Comparison of ENCODE assay signal across 8 cellular contexts in the genomic region with DNA sequence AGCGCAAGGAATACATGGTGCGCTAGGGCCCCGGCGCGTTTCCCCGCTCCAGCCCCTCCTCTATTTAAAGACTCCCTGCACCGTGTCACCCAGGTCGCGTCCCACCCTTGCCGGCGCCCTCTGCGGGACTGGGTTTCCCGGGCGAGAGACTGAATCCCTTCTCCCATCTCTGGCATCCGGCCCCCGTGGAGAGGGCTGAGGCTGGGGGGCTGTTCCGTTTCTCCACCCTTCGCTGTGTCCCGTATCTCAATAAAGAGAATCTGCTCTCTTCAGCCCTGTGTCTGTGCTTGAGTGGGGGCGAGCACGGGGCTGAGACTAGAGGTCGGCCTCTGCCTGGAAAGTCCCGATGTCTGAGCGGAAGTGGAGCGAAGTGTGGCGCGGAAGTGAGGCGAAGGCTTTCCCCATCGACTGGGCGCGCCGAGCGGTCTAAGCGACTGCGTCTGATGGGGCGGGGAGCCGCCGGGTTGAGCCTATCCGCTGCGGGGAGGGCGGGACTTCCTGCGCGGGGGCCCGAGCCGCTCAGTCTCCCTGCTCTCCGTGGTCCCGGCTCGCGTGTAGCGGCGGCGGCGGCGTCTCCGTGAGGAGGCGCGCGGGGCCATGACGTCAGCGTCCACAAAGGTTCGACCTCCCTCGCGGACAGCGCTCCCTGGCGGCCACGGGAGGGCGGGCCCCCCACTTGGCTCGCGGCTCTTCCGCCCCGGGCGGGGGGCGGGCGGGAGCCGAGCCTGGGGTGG. TPM values are rescaled to one million over a fixed set of nuclear protein-coding genes. Genes with fewer than 3 reads are reported as not detected.
DNase-seq lines count a peak whose midpoint lies in the region; ATAC-seq and TF ChIP-seq lines count a peak whose summit lies in the region.

No MANE protein-coding gene starts in this region.

- no peaks in the 10 kb centered on the region for H3K27me3 ChIP-seq in ectodermal cell (ENCODE audit: control insufficient read depth, insufficient read depth, low read length, poor library complexity, severe bottlenecking)

- peaks cover 52% of the 10 kb centered on the region for H3K4me1 Mint-ChIP-seq in activated CD8-positive, alpha-beta T cell treated with anti-CD3 and anti-CD28 coated beads for 36 hours (ENCODE audit: low read depth)

- H3K4me3 Mint-ChIP-seq in activated CD8-positive, alpha-beta T cell treated with anti-CD3 and anti-CD28 coated beads for 36 hours = peak overlapping the region; percentile 83

- H3K9me3 ChIP-seq in ectodermal cell (ENCODE audit: control insufficient read depth, low read length) = no peaks in the 10 kb centered on the region

- H3K36me3 ChIP-seq in ectodermal cell (ENCODE audit: control insufficient read depth, insufficient read depth, low read length) = no peaks in the 10 kb centered on the region

- CTCF ChIA-PET in activated CD8-positive, alpha-beta T cell treated with anti-CD3 and anti-CD28 coated beads for 36 hours (lab: Charles Lee) = interaction anchor here (1.1 to 2.9 kb wide), 7 partner anchors 9 to 101 kb away, joined by 3 to 13 read pairs (median 6); a partner anchor contains a TSS

- POLR2A ChIA-PET in activated CD8-positive, alpha-beta T cell treated with anti-CD3 and anti-CD28 coated beads for 36 hours (lab: Charles Lee) = interaction anchor here (0.7 to 2.5 kb wide), 6 partner anchors 8 to 180 kb away, joined by 3 to 11 read pairs (median 4); a partner anchor contains a TSS

- peaks cover 40% of the 10 kb centered on the region for H3K36me3 Mint-ChIP-seq in activated CD8-positive, alpha-beta T cell treated with anti-CD3 and anti-CD28 coated beads for 36 hours (ENCODE audit: low read depth)

- TF ChIP-seq CTCF in activated CD8-positive, alpha-beta T cell treated with anti-CD3 and anti-CD28 coated beads for 36 hours (IDR thresholded peaks at IDR 0.05) = peak; percentile 77

- H3K27ac Mint-ChIP-seq in activated CD8-positive, alpha-beta T cell treated with anti-CD3 and anti-CD28 coated beads for 36 hours = peak overlapping the region; percentile 98

- H3K9me3 Mint-ChIP-seq in activated CD8-positive, alpha-beta T cell treated with anti-CD3 and anti-CD28 coated beads for 36 hours = no peaks in the 10 kb centered on the region

- H3K27me3 Mint-ChIP-seq in activated CD8-positive, alpha-beta T cell treated with anti-CD3 and anti-CD28 coated beads for 36 hours = no peaks in the 10 kb centered on the region

- peak overlapping the region; percentile 77 for H3K4me3 ChIP-seq in ectodermal cell (ENCODE audit: insufficient read depth, low read depth, low read length)

- intact Hi-C loops in activated CD8-positive, alpha-beta T cell treated with anti-CD3 and anti-CD28 coated beads for 36 hours (cut with micrococcal nuclease) = no loop called here

- peaks cover 22% of the 10 kb centered on the region for H3K4me1 ChIP-seq in ectodermal cell (ENCODE audit: control insufficient read depth, insufficient read depth, low read length)

- DNase-seq in CMK (ENCODE audit: low read depth) (peak; percentile 75), NCI-H82 treated with DMSO at 0.1 percent for 48 hours (lab: John Stamatoyannopoulos, UW; ENCODE audit: unreplicated experiment) (peak; percentile 88), medulla oblongata (ENCODE audit: extremely low spot score) (peak; percentile 98)
- DNase-seq in activated CD8-positive, alpha-beta T cell treated with anti-CD3 and anti-CD28 coated beads for 36 hours = peak; percentile 98
- peak; percentile 93 to 97 (median 94) for DNase-seq in stimulated activated CD4-positive, alpha-beta T cell treated with anti-CD3 and anti-CD28 coated beads, TNF-alpha, amount 100 ng/mL, for 48 hours (ENCODE audit: low read depth in 3 of 3)

- 2% methylated on average over 75 of the region's 75 CpGs for WGBS in ectodermal cell, 2 experiments

- ATAC-seq in GM19452 (IDR thresholded peaks at IDR 0.05; ENCODE audit: unreplicated experiment) (peak; percentile 80), HG03575 (IDR thresholded peaks at IDR 0.05; ENCODE audit: extremely low read depth, insufficient number of reproducible peaks, low FRiP score, unreplicated experiment) (peak; percentile 30)
- peak; percentile 86 for ATAC-seq in activated CD8-positive, alpha-beta T cell treated with anti-CD3 and anti-CD28 coated beads for 36 hours

- H3K27ac ChIP-seq in ectodermal cell (ENCODE audit: insufficient read depth, low read depth, low read length, poor library complexity, severe bottlenecking) = peak overlapping the region; percentile 66

RNA-seq across cellular contexts. Expression of a gene that starts 2.0 kb away (rescaled TPM):
- total RNA-seq in activated CD8-positive, alpha-beta T cell treated with anti-CD3 and anti-CD28 coated beads for 36 hours = 100 to 1,000 TPM in 1 of 2 experiments, 10 to 100 TPM in 1; 98.4 to 107 TPM
- polyA plus RNA-seq in ectodermal cell (2013, experiment 1 of 4) = 188 TPM
- 200 TPM for polyA plus RNA-seq in ectodermal cell (2013, experiment 2 of 4)
- polyA plus RNA-seq in ectodermal cell (2013, experiment 3 of 4) = 152 TPM
- 170 TPM for polyA plus RNA-seq in ectodermal cell (2013, experiment 4 of 4)

RNA-seq across cellular contexts. Expression of a gene that starts 8.4 kb away (rescaled TPM):
- 1 to 10 TPM; 1.2 to 2.4 TPM for total RNA-seq in activated CD8-positive, alpha-beta T cell treated with anti-CD3 and anti-CD28 coated beads for 36 hours
- 6.3 TPM for polyA plus RNA-seq in ectodermal cell (2013, experiment 1 of 4)
- 2.7 TPM for polyA plus RNA-seq in ectodermal cell (2013, experiment 2 of 4)
- 2.5 TPM for polyA plus RNA-seq in ectodermal cell (2013, experiment 3 of 4)
- 2.6 TPM for polyA plus RNA-seq in ectodermal cell (2013, experiment 4 of 4)

RNA-seq across cellular contexts. Expression of a gene that starts 18.6 kb away (rescaled TPM):
- not detected for total RNA-seq in activated CD8-positive, alpha-beta T cell treated with anti-CD3 and anti-CD28 coated beads for 36 hours
- polyA plus RNA-seq in ectodermal cell (2013, experiment 1 of 4) = 0.46 TPM
- 0.62 TPM for polyA plus RNA-seq in ectodermal cell (2013, experiment 2 of 4)
- 0.69 TPM for polyA plus RNA-seq in ectodermal cell (2013, experiment 3 of 4)
- 0.24 TPM for polyA plus RNA-seq in ectodermal cell (2013, experiment 4 of 4)

RNA-seq across cellular contexts. Expression of a gene that starts 21.4 kb away (rescaled TPM):
- 1 to 10 TPM; 4.8 to 5.9 TPM for total RNA-seq in activated CD8-positive, alpha-beta T cell treated with anti-CD3 and anti-CD28 coated beads for 36 hours
- polyA plus RNA-seq in ectodermal cell (2013, experiment 1 of 4) = 5.3 TPM
- polyA plus RNA-seq in ectodermal cell (2013, experiment 2 of 4) = 4.7 TPM
- 2.6 TPM for polyA plus RNA-seq in ectodermal cell (2013, experiment 3 of 4)
- 2.9 TPM for polyA plus RNA-seq in ectodermal cell (2013, experiment 4 of 4)

RNA-seq across cellular contexts. Expression of a gene that starts 29.5 kb away (rescaled TPM):
- 1 to 10 TPM; 3.1 to 3.4 TPM for total RNA-seq in activated CD8-positive, alpha-beta T cell treated with anti-CD3 and anti-CD28 coated beads for 36 hours
- polyA plus RNA-seq in ectodermal cell (2013, experiment 1 of 4) = 0.59 TPM
- polyA plus RNA-seq in ectodermal cell (2013, experiment 2 of 4) = 0.14 TPM
- 0.64 TPM for polyA plus RNA-seq in ectodermal cell (2013, experiment 3 of 4)
- 0.41 TPM for polyA plus RNA-seq in ectodermal cell (2013, experiment 4 of 4)

Comparison
In these comparisons a context has a peak if more than half of its experiments do, and no peak if none do; other contexts are left out.
1. Peak in every context shown above with its lines: DNase-seq, ATAC-seq, H3K4me3 ChIP-seq and H3K27ac ChIP-seq.
2. ATAC-seq: peak in every context shown above with its lines; median percentile 86 in activated CD8-positive, alpha-beta T cell treated with anti-CD3 and anti-CD28 coated beads for 36 hours; 80 in GM19452; 30 in HG03575.